In the genomic region with DNA sequence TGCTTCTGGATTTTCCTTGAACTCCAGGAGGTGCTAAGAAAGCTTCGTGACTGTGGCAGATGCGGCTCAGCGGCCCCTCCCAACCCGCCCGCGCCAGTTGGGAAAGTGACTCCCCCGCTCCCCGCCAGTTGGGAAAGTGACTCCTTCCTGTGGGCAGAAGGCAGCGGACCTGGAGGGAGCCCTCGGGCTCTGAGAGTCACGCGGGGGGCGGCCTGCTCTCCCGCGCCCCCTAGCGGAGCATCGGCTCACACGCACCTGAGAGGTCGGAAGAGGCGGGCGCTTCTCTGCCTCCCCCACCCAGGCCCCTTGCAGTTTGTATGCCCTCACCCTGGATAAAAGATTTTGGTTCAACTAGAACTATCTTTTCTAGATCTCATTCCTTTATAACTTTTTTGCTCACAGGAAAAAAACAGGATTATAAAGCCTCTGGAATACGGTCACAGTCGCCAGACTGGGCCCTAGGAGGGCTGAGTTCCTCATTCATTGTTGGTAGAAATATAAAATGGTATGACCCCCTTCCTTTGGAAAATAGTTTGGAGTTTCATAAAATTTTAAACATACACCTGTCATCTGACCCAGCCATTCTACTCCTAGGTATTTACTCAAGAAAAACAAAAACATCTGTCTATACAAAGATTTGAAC, we compare ENCODE assay signal across 2 cellular contexts.
TF ChIP-seq lines count a peak whose summit lies in the region.

No MANE protein-coding gene starts in this region.

TF ChIP-seq in SK-N-SH, 30 proteins besides CTCF, POLR2A, EP300 and RAD21 (continued from another document):
- TF ChIP-seq, protein P1, sequence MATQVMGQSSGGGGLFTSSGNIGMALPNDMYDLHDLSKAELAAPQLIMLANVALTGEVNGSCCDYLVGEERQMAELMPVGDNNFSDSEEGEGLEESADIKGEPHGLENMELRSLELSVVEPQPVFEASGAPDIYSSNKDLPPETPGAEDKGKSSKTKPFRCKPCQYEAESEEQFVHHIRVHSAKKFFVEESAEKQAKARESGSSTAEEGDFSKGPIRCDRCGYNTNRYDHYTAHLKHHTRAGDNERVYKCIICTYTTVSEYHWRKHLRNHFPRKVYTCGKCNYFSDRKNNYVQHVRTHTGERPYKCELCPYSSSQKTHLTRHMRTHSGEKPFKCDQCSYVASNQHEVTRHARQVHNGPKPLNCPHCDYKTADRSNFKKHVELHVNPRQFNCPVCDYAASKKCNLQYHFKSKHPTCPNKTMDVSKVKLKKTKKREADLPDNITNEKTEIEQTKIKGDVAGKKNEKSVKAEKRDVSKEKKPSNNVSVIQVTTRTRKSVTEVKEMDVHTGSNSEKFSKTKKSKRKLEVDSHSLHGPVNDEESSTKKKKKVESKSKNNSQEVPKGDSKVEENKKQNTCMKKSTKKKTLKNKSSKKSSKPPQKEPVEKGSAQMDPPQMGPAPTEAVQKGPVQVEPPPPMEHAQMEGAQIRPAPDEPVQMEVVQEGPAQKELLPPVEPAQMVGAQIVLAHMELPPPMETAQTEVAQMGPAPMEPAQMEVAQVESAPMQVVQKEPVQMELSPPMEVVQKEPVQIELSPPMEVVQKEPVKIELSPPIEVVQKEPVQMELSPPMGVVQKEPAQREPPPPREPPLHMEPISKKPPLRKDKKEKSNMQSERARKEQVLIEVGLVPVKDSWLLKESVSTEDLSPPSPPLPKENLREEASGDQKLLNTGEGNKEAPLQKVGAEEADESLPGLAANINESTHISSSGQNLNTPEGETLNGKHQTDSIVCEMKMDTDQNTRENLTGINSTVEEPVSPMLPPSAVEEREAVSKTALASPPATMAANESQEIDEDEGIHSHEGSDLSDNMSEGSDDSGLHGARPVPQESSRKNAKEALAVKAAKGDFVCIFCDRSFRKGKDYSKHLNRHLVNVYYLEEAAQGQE (IDR thresholded peaks at IDR 0.05; ENCODE audit: low read depth, low read length): no peak

TF ChIP-seq in SK-N-SH treated with all-trans-retinoic acid at 6 μM for 48 hours, 23 proteins besides CTCF, POLR2A, EP300 and RAD21 (continued from another document):
- TF ChIP-seq, protein P2, sequence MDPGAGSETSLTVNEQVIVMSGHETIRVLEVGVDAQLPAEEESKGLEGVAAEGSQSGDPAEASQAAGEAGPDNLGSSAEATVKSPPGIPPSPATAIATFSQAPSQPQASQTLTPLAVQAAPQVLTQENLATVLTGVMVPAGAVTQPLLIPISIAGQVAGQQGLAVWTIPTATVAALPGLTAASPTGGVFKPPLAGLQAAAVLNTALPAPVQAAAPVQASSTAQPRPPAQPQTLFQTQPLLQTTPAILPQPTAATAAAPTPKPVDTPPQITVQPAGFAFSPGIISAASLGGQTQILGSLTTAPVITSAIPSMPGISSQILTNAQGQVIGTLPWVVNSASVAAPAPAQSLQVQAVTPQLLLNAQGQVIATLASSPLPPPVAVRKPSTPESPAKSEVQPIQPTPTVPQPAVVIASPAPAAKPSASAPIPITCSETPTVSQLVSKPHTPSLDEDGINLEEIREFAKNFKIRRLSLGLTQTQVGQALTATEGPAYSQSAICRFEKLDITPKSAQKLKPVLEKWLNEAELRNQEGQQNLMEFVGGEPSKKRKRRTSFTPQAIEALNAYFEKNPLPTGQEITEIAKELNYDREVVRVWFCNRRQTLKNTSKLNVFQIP (CRISPR knock-in tag; IDR thresholded peaks at IDR 0.05; ENCODE audit: borderline replicate concordance, low read depth): no peak
- no peak for TF ChIP-seq ZC3H10 (CRISPR knock-in tag; IDR thresholded peaks at IDR 0.05)
- TF ChIP-seq ZNF70 (CRISPR knock-in tag; IDR thresholded peaks at IDR 0.05): no peak
- TF ChIP-seq TCF4 (CRISPR knock-in tag; IDR thresholded peaks at IDR 0.05; ENCODE audit: borderline replicate concordance): no peak
- no peak for TF ChIP-seq TOX (CRISPR knock-in tag; IDR thresholded peaks at IDR 0.05; ENCODE audit: borderline replicate concordance)
- no peak for TF ChIP-seq ZFP3 (CRISPR knock-in tag; IDR thresholded peaks at IDR 0.05)
- no peak for TF ChIP-seq ESRRG (CRISPR knock-in tag; IDR thresholded peaks at IDR 0.05)
- TF ChIP-seq BACH2 (CRISPR knock-in tag; IDR thresholded peaks at IDR 0.05; ENCODE audit: borderline replicate concordance): no peak
- TF ChIP-seq ZNF8 (CRISPR knock-in tag; IDR thresholded peaks at IDR 0.05): no peak
